ENCODE assay signal across 6 cellular contexts in the genomic region with DNA sequence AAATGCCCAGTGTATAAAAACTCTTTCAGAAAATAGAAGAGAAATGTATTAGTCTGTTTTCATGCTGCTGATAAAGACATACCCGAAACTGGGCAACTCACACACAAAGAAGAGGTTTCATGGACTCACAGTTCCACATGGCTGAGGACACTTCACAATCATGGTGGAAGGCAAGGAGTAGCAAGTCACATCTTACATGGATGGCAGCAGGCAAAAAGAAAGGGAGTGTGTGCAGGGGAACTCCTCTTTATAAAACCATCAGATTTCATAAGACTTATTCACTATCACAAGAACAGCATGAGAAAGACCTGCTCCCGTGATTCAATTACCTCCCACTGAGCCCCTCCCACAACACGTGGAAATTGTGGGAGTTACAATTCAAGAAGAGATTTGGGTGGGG. TPM values are rescaled to one million over a fixed set of nuclear protein-coding genes. Genes with fewer than 3 reads are reported as not detected.
DNase-seq lines count a peak whose midpoint lies in the region; ATAC-seq, FAIRE-seq and TF ChIP-seq lines count a peak whose summit lies in the region.
"Not testable (repeated sequence)": the region's sequence is repeated elsewhere in the genome, so short reads cannot be mapped to it uniquely, and the experiment has no call there.

No MANE protein-coding gene starts in this region.

- not testable (repeated sequence) for TF ChIP-seq CTCF in K562 (IDR thresholded peaks at IDR 0.05 in 2 of 3, conservative IDR thresholded peaks at IDR 0.05 in 1 of 3; ENCODE audit: insufficient read depth in 2 of 3, low read depth in 1 of 3, low read length in 3 of 3); endodermal cell (conservative IDR thresholded peaks at IDR 0.05); HepG2 (CRISPR knock-in tag; IDR thresholded peaks at IDR 0.05)

- TF ChIP-seq EP300 in K562 (IDR thresholded peaks at IDR 0.05; ENCODE audit: low read length); HepG2 (IDR thresholded peaks at IDR 0.05; ENCODE audit: low read depth in 2 of 2, low read length in 2 of 2); HepG2 (CRISPR knock-in tag; IDR thresholded peaks at IDR 0.05; ENCODE audit: borderline replicate concordance): not testable (repeated sequence)

- H3K9me1 ChIP-seq in K562 (ENCODE audit: control insufficient read depth, insufficient read depth, low read length): not testable (repeated sequence)

- H3K4me3 ChIP-seq in K562; HepG2 (replicated peaks in 1 of 3; ENCODE audit: insufficient read depth in 1 of 3, low read depth in 2 of 3, low read length in 3 of 3); mesenchymal stem cell (ENCODE audit: insufficient read depth in 1 of 2, low read depth in 1 of 2, low read length in 2 of 2): not testable (repeated sequence)
- H3K4me3 ChIP-seq in endodermal cell (ENCODE audit: low read length): peak overlapping the region; percentile 50

- H3K79me2 ChIP-seq in K562 (ENCODE audit: control insufficient read depth, insufficient read depth, low read length): peaks cover 26% of the 10 kb centered on the region; the same call in 2 of the 3 replicates
- not testable (repeated sequence) for H3K79me2 ChIP-seq in HepG2 (ENCODE audit: insufficient read depth, low read length)

- BruUV-seq in K562 (replicated peaks; lab: Mats Ljungman, UMichigan); HepG2 (replicated peaks; lab: Mats Ljungman, UMichigan): not testable (repeated sequence)

- in situ Hi-C loops in K562 (cut with MboI): not testable (repeated sequence)
- in situ Hi-C loops in HepG2 (cut with HindIII; ENCODE audit: extremely low pct_ligation_motif_present, low pct_unique_long_range_greater_than_20kb): loop anchor here (25.0 kb wide), 1 partner anchor 368 kb away; no protein-coding TSS in a partner anchor

- not testable (repeated sequence) for H3K4ac ChIP-seq in mesenchymal stem cell (ENCODE audit: low read depth in 1 of 2, low read length in 2 of 2)

- not testable (repeated sequence) for H3K9me3 Mint-ChIP-seq in T-helper 1 cell treated with Interleukin-12 subunit alpha and Interleukin-12 subunit beta and Interleukin-4 antibody, amounts not matched to agents 30 μg/mL and 1 μg/mL, for 36 hours
- H3K9me3 Mint-ChIP-seq in endodermal cell: peaks cover 17% of the 10 kb centered on the region

- H3K27ac Mint-ChIP-seq in T-helper 1 cell treated with Interleukin-12 subunit alpha and Interleukin-12 subunit beta and Interleukin-4 antibody, amounts not matched to agents 30 μg/mL and 1 μg/mL, for 36 hours: peak overlapping the region; percentile 12
- not testable (repeated sequence) for H3K27ac Mint-ChIP-seq in endodermal cell

- 88% methylated on average over 3 of the region's 3 CpGs for WGBS in K562 (ENCODE audit: insufficient coverage, low coverage, missing lambda C conversion rate)
- 93 to 100% methylated on average over 1 to 3 of the region's 3 CpGs for WGBS in endodermal cell (ENCODE audit: insufficient coverage in 1 of 2, insufficient read length in 1 of 2), 2 experiments
- WGBS in HepG2 (ENCODE audit: low lambda C conversion rate): 97% methylated on average over 3 of the region's 3 CpGs
- WGBS in mesenchymal stem cell: 100% methylated on average over 3 of the region's 3 CpGs

- POLR2A ChIA-PET in K562 (lab: Yijun Ruan, JAX); HepG2 (lab: Yijun Ruan, JAX): not testable (repeated sequence)

- not testable (repeated sequence) for H3K4me2 ChIP-seq in K562 (ENCODE audit: insufficient read depth, low read length); HepG2 (ENCODE audit: low read depth, low read length); mesenchymal stem cell (ENCODE audit: low read length, poor library complexity, severe bottlenecking)

- peaks cover 29% of the 10 kb centered on the region for H3K79me1 ChIP-seq in mesenchymal stem cell (replicated peaks; ENCODE audit: low read length, poor library complexity, severe bottlenecking)

- peaks cover 32% of the 10 kb centered on the region for H3K36me3 Mint-ChIP-seq in T-helper 1 cell treated with Interleukin-12 subunit alpha and Interleukin-12 subunit beta and Interleukin-4 antibody, amounts not matched to agents 30 μg/mL and 1 μg/mL, for 36 hours (ENCODE audit: low read depth)
- H3K36me3 Mint-ChIP-seq in endodermal cell (ENCODE audit: low read depth): peaks cover 35% of the 10 kb centered on the region

- not testable (repeated sequence) for H2AK5ac ChIP-seq in mesenchymal stem cell (ENCODE audit: low read length, severe bottlenecking)

- not testable (repeated sequence) for H3K4me3 Mint-ChIP-seq in T-helper 1 cell treated with Interleukin-12 subunit alpha and Interleukin-12 subunit beta and Interleukin-4 antibody, amounts not matched to agents 30 μg/mL and 1 μg/mL, for 36 hours; endodermal cell

- not testable (repeated sequence) for H3K9me3 ChIP-seq in K562 (replicated peaks; ENCODE audit: control insufficient read depth, insufficient read depth, low read depth, low read length); mesenchymal stem cell (ENCODE audit: control insufficient read depth, low read length)
- peaks cover 17% of the 10 kb centered on the region for H3K9me3 ChIP-seq in endodermal cell (ENCODE audit: control insufficient read depth, low read length)
- H3K9me3 ChIP-seq in HepG2 (ENCODE audit: low read length): peaks cover 10% of the 10 kb centered on the region; the same call in 1 of the 2 replicates

- not testable (repeated sequence) for H3K23ac ChIP-seq in mesenchymal stem cell (ENCODE audit: low read length in 2 of 2)

- peaks cover 35% of the 10 kb centered on the region for H3K36me3 ChIP-seq in K562 (ENCODE audit: control insufficient read depth, insufficient read depth, low read length)
- peaks cover 37% of the 10 kb centered on the region for H3K36me3 ChIP-seq in endodermal cell (ENCODE audit: control insufficient read depth, insufficient read depth, low read length)
- H3K36me3 ChIP-seq in HepG2 (replicated peaks in 1 of 2; ENCODE audit: control insufficient read depth in 1 of 2, insufficient read depth in 2 of 2, low read length in 2 of 2): peaks cover 8 to 39% of the 10 kb centered on the region in 2 experiments
- peaks cover 6 to 27% of the 10 kb centered on the region in 2 experiments for H3K36me3 ChIP-seq in mesenchymal stem cell (ENCODE audit: control insufficient read depth in 1 of 2, insufficient read depth in 2 of 2, low read depth in 1 of 2, low read length in 2 of 2)

- not testable (repeated sequence) for H3K18ac ChIP-seq in mesenchymal stem cell (ENCODE audit: low read depth in 1 of 2, low read length in 2 of 2)

- not testable (repeated sequence) for H3K4me1 Mint-ChIP-seq in T-helper 1 cell treated with Interleukin-12 subunit alpha and Interleukin-12 subunit beta and Interleukin-4 antibody, amounts not matched to agents 30 μg/mL and 1 μg/mL, for 36 hours (ENCODE audit: low read depth)
- peaks cover 17% of the 10 kb centered on the region for H3K4me1 Mint-ChIP-seq in endodermal cell

- not testable (repeated sequence) for H4K8ac ChIP-seq in mesenchymal stem cell (ENCODE audit: low read length)

- not testable (repeated sequence) for H4K91ac ChIP-seq in mesenchymal stem cell (ENCODE audit: low read length)

- intact Hi-C loops in K562 (cut with micrococcal nuclease); HepG2 (cut with micrococcal nuclease; ENCODE audit: unreplicated experiment): not testable (repeated sequence)

- H3K27ac ChIP-seq in K562 (ENCODE audit: extremely low read depth, low read depth, low read length); endodermal cell (ENCODE audit: low read depth, low read length); HepG2 (ENCODE audit: extremely low read length, insufficient read depth, low read length); mesenchymal stem cell (ENCODE audit: low read length, poor library complexity, severe bottlenecking): not testable (repeated sequence)

- not testable (repeated sequence) for H2AFZ ChIP-seq in K562 (ENCODE audit: low read depth, low read length); HepG2 (ENCODE audit: low read length); mesenchymal stem cell (ENCODE audit: low read depth, low read length)

- H3K14ac ChIP-seq in mesenchymal stem cell (ENCODE audit: low read length in 2 of 2): not testable (repeated sequence)

- not testable (repeated sequence) for TF ChIP-seq POLR2A in K562 (conservative IDR thresholded peaks at IDR 0.05); HepG2 (IDR thresholded peaks at IDR 0.05; ENCODE audit: insufficient read depth in 1 of 2, low read depth in 2 of 2, low read length in 2 of 2)

- H2BK120ac ChIP-seq in mesenchymal stem cell (ENCODE audit: low read depth, low read length): not testable (repeated sequence)

- not testable (repeated sequence) for H4K20me1 ChIP-seq in K562 (replicated peaks; ENCODE audit: control insufficient read depth, insufficient read depth, low read length); HepG2 (ENCODE audit: insufficient read depth, low read length)

- not testable (repeated sequence) for H2BK15ac ChIP-seq in mesenchymal stem cell (ENCODE audit: low read depth, poor library complexity, severe bottlenecking)

- FAIRE-seq in K562 (lab: Jason Lieb, UNC); HepG2 (lab: Jason Lieb, UNC): not testable (repeated sequence)
- FAIRE-seq in colon (lab: Jason Lieb, UNC): peak; percentile 18

- ATAC-seq in K562, HepG2: not testable (repeated sequence)

- H2BK5ac ChIP-seq in mesenchymal stem cell (ENCODE audit: low read depth, low read length, poor library complexity, severe bottlenecking): peak overlapping the region; percentile 12

- H3K4me1 ChIP-seq in K562 (replicated peaks in 1 of 2; ENCODE audit: control insufficient read depth in 2 of 2, insufficient read depth in 2 of 2, low read length in 2 of 2); endodermal cell (ENCODE audit: control insufficient read depth, insufficient read depth, low read length); mesenchymal stem cell (ENCODE audit: control insufficient read depth, insufficient read depth, low read depth, low read length): not testable (repeated sequence)
- H3K4me1 ChIP-seq in HepG2 (ENCODE audit: insufficient read depth, low read length): peaks cover 19% of the 10 kb centered on the region

- H2BK12ac ChIP-seq in mesenchymal stem cell (ENCODE audit: low read length in 2 of 2): not testable (repeated sequence)

- not testable (repeated sequence) for H3K27me3 ChIP-seq in K562 (ENCODE audit: control insufficient read depth in 2 of 2, insufficient read depth in 2 of 2, low read length in 2 of 2); endodermal cell (ENCODE audit: control insufficient read depth, insufficient read depth, low read length, poor library complexity, severe bottlenecking); HepG2 (ENCODE audit: control insufficient read depth in 1 of 2, insufficient read depth in 2 of 2, low read length in 2 of 2); mesenchymal stem cell (ENCODE audit: control insufficient read depth in 1 of 2, insufficient read depth in 1 of 2, low read length in 2 of 2)

- H3K9ac ChIP-seq in K562 (ENCODE audit: insufficient read depth in 1 of 2, low read depth in 2 of 2, low read length in 2 of 2); endodermal cell (ENCODE audit: extremely low read depth, low read length, poor library complexity, severe bottlenecking); HepG2 (ENCODE audit: insufficient read depth, low read depth, low read length); mesenchymal stem cell (ENCODE audit: low read length): not testable (repeated sequence)

- CTCF ChIA-PET in K562 (lab: Yijun Ruan, JAX; ENCODE audit: low intra/inter-chr PET ratio); HepG2 (lab: Yijun Ruan, JAX; ENCODE audit: low intra/inter-chr PET ratio, low total read pairs): not testable (repeated sequence)

- not testable (repeated sequence) for H3K27me3 Mint-ChIP-seq in T-helper 1 cell treated with Interleukin-12 subunit alpha and Interleukin-12 subunit beta and Interleukin-4 antibody, amounts not matched to agents 30 μg/mL and 1 μg/mL, for 36 hours (ENCODE audit: low read depth); endodermal cell (ENCODE audit: insufficient read depth)

- not testable (repeated sequence) for DNase-seq in K562 (ENCODE audit: extremely low read depth in 1 of 4, low spot score in 3 of 4); endodermal cell; HepG2 (ENCODE audit: low spot score); mesenchymal stem cell

- TF ChIP-seq RAD21 in K562 (CRISPR knock-in tag; conservative IDR thresholded peaks at IDR 0.05 in 1 of 2, IDR thresholded peaks at IDR 0.05 in 1 of 2); HepG2 (CRISPR knock-in tag; IDR thresholded peaks at IDR 0.05): not testable (repeated sequence)

RNA-seq across cellular contexts. Expression of gene LDAH, which starts 29.0 kb away (rescaled TPM):
- total RNA-seq in K562 (2011; cell fraction: chromatin; rRNA removed; ENCODE audit: low replicate concordance): 48.7 and 78.9 TPM in 2 replicates
- 15.2 and 24.1 TPM in 2 replicates for total RNA-seq in K562 (2011; cell fraction: nucleolus; rRNA removed)
- 36.5 and 48.1 TPM in 2 replicates for total RNA-seq in K562 (2011; cell fraction: nucleoplasm; rRNA removed)
- 22.3 and 26.5 TPM in 2 replicates for total RNA-seq in K562 (2014; rRNA removed)
- total RNA-seq in K562 (2014; rRNA removed; fragmentation: Illumina TruSeq; extraction: Trizol): 50.8 and 56.3 TPM in 2 replicates
- total RNA-seq in K562 (2015; rRNA removed; fragmentation: Illumina TruSeq; extraction: Trizol): 38.7 and 40.0 TPM in 2 replicates
- total RNA-seq in K562 (2021): 38.9 and 41.1 TPM in 2 replicates
- polyA plus RNA-seq in K562 (2011; rRNA removed): 45.9 and 60.1 TPM in 2 replicates
- polyA plus RNA-seq in K562 (2011; cell fraction: cytosol; rRNA removed): 20.8 and 36.4 TPM in 2 replicates
- polyA plus RNA-seq in K562 (2011; cell fraction: nucleus; rRNA removed): 45.2 and 53.6 TPM in 2 replicates
- 28.2 and 32.0 TPM in 2 replicates for polyA plus RNA-seq in K562 (2012)
- 42.8 and 48.6 TPM in 2 replicates for polyA plus RNA-seq in K562 (2014; fragmentation: Illumina TruSeq; extraction: Trizol)
- polyA plus RNA-seq in K562 (2014; fragmentation: Nextera tagmentation; extraction: Ambion mirVana): 10 to 100 TPM; 38.4 to 44.7 TPM
- polyA plus RNA-seq in K562 (2014; rRNA removed): 22.8 and 28.3 TPM in 2 replicates
- 86.7 and 101 TPM in 2 replicates for polyA minus RNA-seq in K562 (2011; rRNA and poly(A)+ RNA removed)
- 12.7 and 35.5 TPM in 2 replicates for polyA minus RNA-seq in K562 (2011; cell fraction: cytosol; rRNA and poly(A)+ RNA removed)
- polyA minus RNA-seq in K562 (2011; cell fraction: nucleus; rRNA and poly(A)+ RNA removed): 28.7 and 65.5 TPM in 2 replicates
- total RNA-seq in endodermal cell: 10 to 100 TPM; 28.7 to 42.2 TPM
- polyA plus RNA-seq in endodermal cell (2013, experiment 1 of 2): 43.3 TPM
- polyA plus RNA-seq in endodermal cell (2013, experiment 2 of 2): 33.5 TPM
- 46.2 and 66.4 TPM in 2 replicates for total RNA-seq in HepG2 (2016; rRNA removed; fragmentation: Illumina TruSeq; extraction: Trizol)
- 7.2 and 10.0 TPM in 2 replicates for total RNA-seq in HepG2 (2016; cell fraction: cytosol; rRNA removed; fragmentation: Illumina TruSeq; extraction: Trizol; ENCODE audit: low read depth)
- 46.0 and 66.0 TPM in 2 replicates for total RNA-seq in HepG2 (2016; cell fraction: insoluble cytoplasmic fraction; rRNA removed; fragmentation: Illumina TruSeq; extraction: Trizol)
- total RNA-seq in HepG2 (2016; cell fraction: membrane; rRNA removed; fragmentation: Illumina TruSeq; extraction: Trizol): 14.4 and 14.5 TPM in 2 replicates
- total RNA-seq in HepG2 (2016; cell fraction: nucleus; rRNA removed; fragmentation: Illumina TruSeq; extraction: Trizol): 72.8 and 79.7 TPM in 2 replicates
- 20.5 and 28.8 TPM in 2 replicates for polyA plus RNA-seq in HepG2 (2011; rRNA removed)
- 9.7 and 16.8 TPM in 2 replicates for polyA plus RNA-seq in HepG2 (2011; cell fraction: cytosol; rRNA removed)
- polyA plus RNA-seq in HepG2 (2011; cell fraction: nucleus; rRNA removed): 15.7 and 17.0 TPM in 2 replicates
- polyA plus RNA-seq in HepG2 (2012): 23.1 and 25.3 TPM in 2 replicates
- polyA plus RNA-seq in HepG2 (2016; cell fraction: cytosol; fragmentation: Illumina TruSeq; extraction: Trizol; ENCODE audit: low read depth): 2.6 and 3.7 TPM in 2 replicates
- 49.0 and 49.7 TPM in 2 replicates for polyA plus RNA-seq in HepG2 (2016; cell fraction: insoluble cytoplasmic fraction; fragmentation: Illumina TruSeq; extraction: Trizol; ENCODE audit: low read depth)
- polyA plus RNA-seq in HepG2 (2016; cell fraction: membrane; fragmentation: Illumina TruSeq; extraction: Trizol; ENCODE audit: low read depth): 6.6 and 7.6 TPM in 2 replicates
- polyA plus RNA-seq in HepG2 (2016; cell fraction: nucleus; fragmentation: Illumina TruSeq; extraction: Trizol; ENCODE audit: insufficient read depth, low read depth): 25.9 and 34.6 TPM in 2 replicates
- 35.6 and 70.4 TPM in 2 replicates for polyA minus RNA-seq in HepG2 (2011; rRNA and poly(A)+ RNA removed; ENCODE audit: low replicate concordance)
- 19.7 and 26.7 TPM in 2 replicates for polyA minus RNA-seq in HepG2 (2011; cell fraction: cytosol; rRNA and poly(A)+ RNA removed)
- 85.4 and 96.1 TPM in 2 replicates for polyA minus RNA-seq in HepG2 (2011; cell fraction: nucleus; rRNA and poly(A)+ RNA removed)
- 19.7 TPM for polyA plus RNA-seq in mesenchymal stem cell (2013, experiment 1 of 2)
- polyA plus RNA-seq in mesenchymal stem cell (2013, experiment 2 of 2): 22.3 TPM
